1 cellular context compared by ENCODE assay signal in the genomic region with DNA sequence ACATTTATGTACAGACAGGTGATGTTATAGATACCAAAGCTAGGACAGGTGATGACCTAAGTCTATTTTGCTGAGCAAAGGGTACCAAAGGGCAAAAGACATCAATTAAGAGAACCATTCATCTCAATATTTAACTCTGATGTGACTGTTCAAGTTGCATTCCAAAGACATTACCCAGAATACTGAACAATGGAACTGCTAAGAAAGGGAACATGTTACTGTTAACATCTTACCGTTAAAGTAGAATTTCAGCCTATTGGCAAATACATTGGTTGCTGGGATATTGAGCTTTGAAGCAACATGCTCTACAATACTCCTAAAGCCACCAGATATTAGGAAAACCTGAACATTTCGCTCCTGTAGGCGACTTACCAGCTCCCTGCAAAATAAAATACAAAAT. TPM values are rescaled to one million over a fixed set of nuclear protein-coding genes. Genes with fewer than 3 reads are reported as not detected.
"Had no signal": no experiment of that assay in that cellular context is flagged by ENCODE, and none has a peak within 500 bp of the region (broad histone marks: within the 10 kb centered on the region; RNA-seq: fewer than 3 reads in every experiment).

No MANE protein-coding gene starts in this region.

RNA-seq across cellular contexts. Expression of a gene that starts 34.2 kb away (rescaled TPM):
- total RNA-seq: ascending aorta had no signal
